In genomic region chr2:122643725-122644329, GRCh38 we compare ENCODE assay signal across 2 cellular contexts.
TF ChIP-seq lines count a peak whose summit lies in the region.

No MANE protein-coding gene starts in this region.

TF ChIP-seq in liver, 16 proteins besides CTCF, POLR2A, EP300 and RAD21 (continued from another document):
- no peak for TF ChIP-seq REST (IDR thresholded peaks at IDR 0.05)
- no peak for TF ChIP-seq EGR1 (IDR thresholded peaks at IDR 0.05; ENCODE audit: low read depth in 2 of 2)
- TF ChIP-seq RXRA (IDR thresholded peaks at IDR 0.05) = no peak
- TF ChIP-seq TAF1 (conservative IDR thresholded peaks at IDR 0.05) = no peak
- no peak for TF ChIP-seq GABPA (IDR thresholded peaks at IDR 0.05 in 1 of 2, conservative IDR thresholded peaks at IDR 0.05 in 1 of 2)

TF ChIP-seq in HepG2, 621 proteins besides CTCF, POLR2A, EP300 and RAD21 (continued from another document):
- TF ChIP-seq ZNF646 (CRISPR knock-in tag; IDR thresholded peaks at IDR 0.05) (no peak), SRF (IDR thresholded peaks at IDR 0.05; ENCODE audit: low read depth, low read length) (no peak), HOXD1 (CRISPR knock-in tag; IDR thresholded peaks at IDR 0.05) (no peak), NPAS2 (CRISPR knock-in tag; IDR thresholded peaks at IDR 0.05; ENCODE audit: borderline replicate concordance) (no peak)
TF ChIP-seq in HepG2: peak in this region for 0.
